Comparison of ENCODE assay signal across 1 cellular context in the genomic region with DNA sequence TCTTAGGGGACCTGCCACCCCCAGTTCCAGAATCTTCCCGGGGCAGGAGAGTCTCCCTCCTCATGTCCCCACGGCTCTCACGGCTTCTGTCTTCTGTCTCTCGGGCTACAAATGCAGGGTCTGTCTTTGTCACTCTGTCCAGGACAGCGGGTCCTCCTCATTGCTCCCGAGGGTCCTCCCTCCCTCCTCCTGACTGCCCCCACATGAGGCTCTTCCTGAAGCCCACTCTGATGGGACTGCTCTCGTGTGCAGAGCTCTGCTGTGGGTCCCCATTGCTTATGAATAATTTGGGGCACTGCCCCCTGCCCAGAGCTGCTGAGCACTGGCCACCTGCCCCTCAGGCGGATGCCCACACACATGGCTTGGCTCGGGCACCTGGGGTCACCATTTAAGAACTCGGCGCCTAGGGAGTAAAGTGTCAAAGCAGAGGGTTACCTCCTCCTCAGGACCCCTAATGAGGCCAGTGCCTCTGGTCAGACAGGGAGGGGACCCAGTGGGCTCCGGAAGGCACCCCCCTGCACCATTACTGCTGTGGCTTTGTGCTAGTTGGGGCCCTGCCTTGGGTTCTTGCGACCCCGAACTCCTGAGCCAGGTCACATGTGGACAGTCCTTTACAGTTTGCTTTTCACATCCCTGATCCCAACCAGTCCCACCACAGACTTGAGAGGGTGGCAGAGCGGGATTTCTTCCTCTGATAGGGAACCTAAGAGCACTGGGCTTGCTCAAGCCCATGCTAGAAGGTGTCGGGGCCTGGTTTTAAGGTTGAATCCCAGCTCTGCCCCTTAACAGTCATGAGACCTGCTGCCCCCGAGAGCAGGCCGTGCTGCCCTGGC.
TF ChIP-seq lines count a peak whose summit lies in the region.

No MANE protein-coding gene starts in this region.

TF ChIP-seq in K562, 482 proteins besides CTCF, POLR2A, EP300 and RAD21:
- TF ChIP-seq, protein P1, sequence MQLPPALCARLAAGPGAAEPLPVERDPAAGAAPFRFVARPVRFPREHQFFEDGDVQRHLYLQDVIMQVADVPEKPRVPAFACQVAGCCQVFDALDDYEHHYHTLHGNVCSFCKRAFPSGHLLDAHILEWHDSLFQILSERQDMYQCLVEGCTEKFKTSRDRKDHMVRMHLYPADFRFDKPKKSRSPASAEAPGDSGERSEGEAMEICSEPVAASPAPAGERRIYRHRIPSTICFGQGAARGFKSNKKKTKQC (CRISPR knock-in tag; IDR thresholded peaks at IDR 0.05) = no peak
- TF ChIP-seq SMAD1 (IDR thresholded peaks at IDR 0.05; ENCODE audit: low read depth, low read length, partially characterized antibody) = no peak
- TF ChIP-seq GATAD2A (IDR thresholded peaks at IDR 0.05) = no peak
- peak; percentile 63; the same call in 1 of the 2 replicates for TF ChIP-seq ZNF263 (CRISPR knock-in tag; IDR thresholded peaks at IDR 0.05; ENCODE audit: borderline replicate concordance)
